Comparison of ENCODE assay signal across 1 cellular context in genomic region chr3:133745981-133746721, GRCh38.
A peak's percentile ranks its signal among the peaks of the same experiment; 100 is the strongest.
TF ChIP-seq lines count a peak whose summit lies in the region.

Gene TF (plus strand): TSS chr3:133746393. CDS start chr3:133746441, 48 bp downstream.

TF ChIP-seq in HepG2, 621 proteins besides CTCF, POLR2A, EP300 and RAD21 (continued from another document and continues in another):
- TF ChIP-seq ZFP37 (CRISPR knock-in tag; IDR thresholded peaks at IDR 0.05; ENCODE audit: borderline replicate concordance): 0 out of 2 replicates have a peak, but pooled peaks have one; percentile 28
- TF ChIP-seq RELA (CRISPR knock-in tag; IDR thresholded peaks at IDR 0.05): peak; percentile 86
- TF ChIP-seq TAF15 (IDR thresholded peaks at IDR 0.05; ENCODE audit: low read depth, low read length, poor library complexity, severe bottlenecking): peak; percentile 79
- TF ChIP-seq IKZF1 (IDR thresholded peaks at IDR 0.05): no peak
- no peak for TF ChIP-seq PREB (CRISPR knock-in tag; IDR thresholded peaks at IDR 0.05)
- no peak for TF ChIP-seq CERS6 (CRISPR knock-in tag; IDR thresholded peaks at IDR 0.05)
- TF ChIP-seq SNAPC4 (CRISPR knock-in tag; IDR thresholded peaks at IDR 0.05): peak; percentile 85
- peak; percentile 51 for TF ChIP-seq GATAD1 (CRISPR knock-in tag; IDR thresholded peaks at IDR 0.05)
- peak; percentile 79; the same call in 1 of the 2 replicates for TF ChIP-seq E2F2 (CRISPR knock-in tag; IDR thresholded peaks at IDR 0.05; ENCODE audit: borderline replicate concordance)
- TF ChIP-seq MNT (IDR thresholded peaks at IDR 0.05): no peak
- TF ChIP-seq ZNF280B (CRISPR knock-in tag; IDR thresholded peaks at IDR 0.05; ENCODE audit: borderline replicate concordance): peak; percentile 82
- no peak for TF ChIP-seq MTA3 (CRISPR knock-in tag; IDR thresholded peaks at IDR 0.05)
- peak; percentile 85 for TF ChIP-seq TGIF2 (CRISPR knock-in tag; IDR thresholded peaks at IDR 0.05)
- peak; percentile 84 for TF ChIP-seq XRCC5 (optimal IDR thresholded peaks at IDR 0.05; ENCODE audit: low read length)
- TF ChIP-seq ZNF720 (CRISPR knock-in tag; IDR thresholded peaks at IDR 0.05): no peak
- TF ChIP-seq KMT2A (CRISPR knock-in tag; IDR thresholded peaks at IDR 0.05): peak; percentile 86
- 0 out of 2 replicates have a peak, but pooled peaks have one; percentile 36 for TF ChIP-seq ATF6 (CRISPR knock-in tag; conservative IDR thresholded peaks at IDR 0.05)
- peak; percentile 73; the same call in 1 of the 2 replicates for TF ChIP-seq NFAT5 (CRISPR knock-in tag; IDR thresholded peaks at IDR 0.05)
- TF ChIP-seq ONECUT2 (CRISPR knock-in tag; IDR thresholded peaks at IDR 0.05): 0 out of 2 replicates have a peak, but pooled peaks have one; percentile 53
- peak; percentile 74 for TF ChIP-seq ZNF275 (CRISPR knock-in tag; IDR thresholded peaks at IDR 0.05; ENCODE audit: borderline replicate concordance)
- TF ChIP-seq CBX5 (CRISPR knock-in tag; IDR thresholded peaks at IDR 0.05; ENCODE audit: borderline replicate concordance): peak; percentile 94; the same call in 1 of the 2 replicates
- TF ChIP-seq SIN3A (IDR thresholded peaks at IDR 0.05; ENCODE audit: borderline replicate concordance, low read depth, low read length): peak; percentile 95
- peak; percentile 87 for TF ChIP-seq ZHX1 (CRISPR knock-in tag; IDR thresholded peaks at IDR 0.05; ENCODE audit: low read depth)
- TF ChIP-seq FOXP4 (CRISPR knock-in tag; IDR thresholded peaks at IDR 0.05): peak; percentile 95
